In genomic region chr1:17691147-17691634, GRCh38 we compare ENCODE assay signal across 19 cellular contexts.
DNase-seq lines count a peak whose midpoint lies in the region; ATAC-seq and TF ChIP-seq lines count a peak whose summit lies in the region.
"Had no signal": no experiment of that assay in that cellular context is flagged by ENCODE, and none has a peak within 500 bp of the region (broad histone marks: within the 10 kb centered on the region; RNA-seq: fewer than 3 reads in every experiment).

No MANE protein-coding gene starts in this region.

- H2BK15ac ChIP-seq in H9 (ENCODE audit: low read depth, low read length): no peak overlapping the region

- no peaks in the 10 kb centered on the region for H3K79me1 ChIP-seq in H9 (ENCODE audit: insufficient read depth, low read depth, low read length, poor library complexity, severe bottlenecking)

- no peak overlapping the region for H2BK12ac ChIP-seq in H9 (ENCODE audit: insufficient read length, low read depth, low read length)

- H3K4me2 ChIP-seq in MM.1S (ENCODE audit: low read depth, low read length) (peak overlapping the region; percentile 24; the same call in 1 of the 2 replicates), H9 (ENCODE audit: insufficient read depth, insufficient read length, low read length) (no peak overlapping the region)
- H3K4me2 ChIP-seq: PC-9 had no signal

- no peaks in the 10 kb centered on the region for H3F3A ChIP-seq in MM.1S (ENCODE audit: insufficient read depth, low read length)

- H3K27ac Mint-ChIP-seq in mesothelial cell of epicardium (peak overlapping the region; percentile 23), H9 (peak overlapping the region in 1 of 3 experiments; percentile 11; a peak in 1 of 7 replicates)

- H3T11ph ChIP-seq in H9 (ENCODE audit: low read length): no peak overlapping the region

- no peaks in the 10 kb centered on the region for H3K9me3 Mint-ChIP-seq in mesothelial cell of epicardium
- H3K9me3 Mint-ChIP-seq in H9: peaks cover 0 to 5% of the 10 kb centered on the region in 2 experiments; a peak in 2 of 5 replicates
- H3K9me3 Mint-ChIP-seq: CD14-positive monocyte; CD8-positive, alpha-beta memory T cell had no signal

- no peak overlapping the region for H3K14ac ChIP-seq in H9 (ENCODE audit: insufficient read depth, low read length)

- no peak for ATAC-seq in psoas muscle
- ATAC-seq in GM18907 (IDR thresholded peaks at IDR 0.05; ENCODE audit: unreplicated experiment): no peak

- H2AFZ ChIP-seq in MM.1S (ENCODE audit: low read length) (no peak overlapping the region), H9 (ENCODE audit: low read length) (no peak overlapping the region)
- H2AFZ ChIP-seq: PC-9 had no signal

- H3K18ac ChIP-seq in H9 (ENCODE audit: insufficient read length, low read depth, low read length): no peak overlapping the region

- DNase-seq in MM.1S (no peak), amniotic epithelial cell (ENCODE audit: low read depth) (peak; percentile 19), mesothelial cell of epicardium (ENCODE audit: low spot score in 2 of 2, unreplicated experiment in 2 of 2) (no peak), psoas muscle (no peak), H9 (no peak)
- no peak for DNase-seq in stimulated activated CD4-positive, alpha-beta T cell treated with anti-CD3 and anti-CD28 coated beads, Interleukin-12 subunit alpha, Interleukin-12 subunit beta, amount 100 ng/mL, for 4 hours
- DNase-seq: CD8-positive, alpha-beta memory T cell; DMS79 treated with DMSO at 0.1 percent for 48 hours; NCI-H1092 treated with DMSO at 0.1 percent for 48 hours; NCI-H1436; NCI-H187 treated with DMSO at 0.1 percent for 48 hours; NCI-H524 treated with DMSO at 0.1 percent for 48 hours; NCI-H774; NK-92 treated with Interleukin-12 subunit alpha and Interleukin-12 subunit beta, amount 100 ng/mL, for 24 hours; PC-9; Right ventricle myocardium superior had no signal

- H3K4me1 Mint-ChIP-seq in mesothelial cell of epicardium: peaks cover 23% of the 10 kb centered on the region
- peaks cover 6 to 15% of the 10 kb centered on the region in 2 experiments for H3K4me1 Mint-ChIP-seq in H9

- no peak overlapping the region for H3K56ac ChIP-seq in H9 (ENCODE audit: insufficient read length, low read depth, low read length)

- H4K20me1 ChIP-seq in MM.1S (ENCODE audit: insufficient read depth, low read length) (no peaks in the 10 kb centered on the region), H9 (ENCODE audit: control insufficient read depth, insufficient read depth, insufficient read length) (no peaks in the 10 kb centered on the region)

- H3K4me1 ChIP-seq in MM.1S (ENCODE audit: low read length) (no peaks in the 10 kb centered on the region), psoas muscle (no peaks in the 10 kb centered on the region), H9 (ENCODE audit: insufficient read depth, low read length) (no peaks in the 10 kb centered on the region)
- H3K4me1 ChIP-seq: SJSA1 had no signal

- no peak overlapping the region for H2BK5ac ChIP-seq in H9 (ENCODE audit: insufficient read length, low read length)

- H3K4me3 Mint-ChIP-seq in mesothelial cell of epicardium (no peak overlapping the region), H9 (no peak overlapping the region)
- H3K4me3 Mint-ChIP-seq: CD14-positive monocyte had no signal

- H2BK20ac ChIP-seq in H9 (ENCODE audit: low read depth, low read length, poor library complexity, severe bottlenecking): no peak overlapping the region

- no peak overlapping the region for H2AK5ac ChIP-seq in H9 (ENCODE audit: insufficient read length, low read length)

- H3K9ac ChIP-seq in MM.1S (ENCODE audit: low read length) (no peak overlapping the region), H9 (ENCODE audit: extremely low read depth, insufficient read length, low read length) (no peak overlapping the region)

- no peak for TF ChIP-seq CTCF in MM.1S (IDR thresholded peaks at IDR 0.05; ENCODE audit: low read length)
- TF ChIP-seq CTCF in mesothelial cell of epicardium (IDR thresholded peaks at IDR 0.05; ENCODE audit: unreplicated experiment): no peak
- no peak for TF ChIP-seq CTCF in psoas muscle (IDR thresholded peaks at IDR 0.05)
- no peak for TF ChIP-seq CTCF in H9 (conservative IDR thresholded peaks at IDR 0.05)

- H4K91ac ChIP-seq in H9 (ENCODE audit: insufficient read length, low read depth, low read length): no peak overlapping the region

- H2BK120ac ChIP-seq in H9 (ENCODE audit: low read depth, low read length, poor library complexity, severe bottlenecking): no peak overlapping the region

- H3K4me3 ChIP-seq in MM.1S (ENCODE audit: low read length): no peak overlapping the region
- H3K4me3 ChIP-seq in psoas muscle: no peak overlapping the region
- H3K4me3 ChIP-seq: PC-9, SJSA1 had no signal

- intact Hi-C loops in psoas muscle (cut with DNase I): no loop called here

- H3K9me3 ChIP-seq in MM.1S (replicated peaks; ENCODE audit: insufficient read depth, low read length) (no peaks in the 10 kb centered on the region), psoas muscle (no peaks in the 10 kb centered on the region), H9 (ENCODE audit: control insufficient read depth, low read depth, low read length) (no peaks in the 10 kb centered on the region)
- H3K9me3 ChIP-seq: SJSA1 had no signal

- H3K27me3 Mint-ChIP-seq in mesothelial cell of epicardium (ENCODE audit: low read depth) (no peaks in the 10 kb centered on the region), H9 (ENCODE audit: low read depth) (no peaks in the 10 kb centered on the region; the same call in none of the 2 replicates)

- H3K4ac ChIP-seq in H9 (ENCODE audit: low read depth, low read length): no peak overlapping the region

- H3K27me3 ChIP-seq in MM.1S (replicated peaks; ENCODE audit: insufficient read depth, low read length): peaks cover 88% of the 10 kb centered on the region
- H3K27me3 ChIP-seq in psoas muscle (ENCODE audit: insufficient read depth in 3 of 3, low read length in 2 of 3): no peaks in the 10 kb centered on the region
- no peaks in the 10 kb centered on the region for H3K27me3 ChIP-seq in H9 (ENCODE audit: insufficient read depth, low read length)
- H3K27me3 ChIP-seq: SJSA1 had no signal

- H3K36me3 Mint-ChIP-seq in mesothelial cell of epicardium (peaks cover 26% of the 10 kb centered on the region), H9 (ENCODE audit: insufficient read depth in 1 of 3, low read depth in 3 of 3) (peaks cover 24 to 40% (median 31%) of the 10 kb centered on the region in 3 experiments)
- H3K36me3 Mint-ChIP-seq: CD8-positive, alpha-beta memory T cell had no signal

- H3K27ac ChIP-seq in MM.1S (ENCODE audit: low read length) (no peak overlapping the region), psoas muscle (no peak overlapping the region), H9 (ENCODE audit: insufficient read length, low read depth, low read length) (no peak overlapping the region)
- H3K27ac ChIP-seq: PC-9, SJSA1 had no signal

- H3K23me2 ChIP-seq in H9 (ENCODE audit: insufficient read length, low read depth, low read length, poor library complexity, severe bottlenecking): no peaks in the 10 kb centered on the region

- no peak overlapping the region for H4K5ac ChIP-seq in H9 (ENCODE audit: insufficient read length, low read depth, low read length)

- WGBS in psoas muscle, 3 donors: 64 to 74% (median 70%) methylated on average over 9 of the region's 9 CpGs
- WGBS in H9 (ENCODE audit: extremely low coverage, insufficient read length, low lambda C conversion rate): no CpG with 5 or more reads among the region's 9 CpGs

- H3K79me2 ChIP-seq in MM.1S (ENCODE audit: low read length): no peaks in the 10 kb centered on the region
- no peaks in the 10 kb centered on the region for H3K79me2 ChIP-seq in H9 (ENCODE audit: insufficient read depth, low read length)

- no peaks in the 10 kb centered on the region for H3K36me3 ChIP-seq in MM.1S (replicated peaks; ENCODE audit: insufficient read depth, low read length)
- peaks cover 0 to 73% of the 10 kb centered on the region in 2 donors for H3K36me3 ChIP-seq in psoas muscle (ENCODE audit: insufficient read depth in 1 of 2, low read depth in 1 of 2)
- H3K36me3 ChIP-seq: SJSA1 had no signal

- H3K9me2 ChIP-seq in MM.1S (replicated peaks; ENCODE audit: insufficient read depth, low read length): no peaks in the 10 kb centered on the region

- no peak overlapping the region for H4K8ac ChIP-seq in H9 (replicated peaks; ENCODE audit: insufficient read length, low read depth, low read length)

- no peak overlapping the region for H3K23ac ChIP-seq in H9 (ENCODE audit: insufficient read length, low read depth, low read length)
